Comparison of ENCODE assay signal across 3 cellular contexts in genomic region chr1:110872745-110873435, GRCh38.
TF ChIP-seq lines count a peak whose summit lies in the region.

Gene CD53, plus strand, starts transcription at chr1:110873148. Its CDS starts 18,261 bp downstream, at chr1:110891409.

TF ChIP-seq in liver, 16 proteins besides CTCF, POLR2A, EP300 and RAD21 (continued from another document):
- TF ChIP-seq REST (IDR thresholded peaks at IDR 0.05) (no peak), RXRA (IDR thresholded peaks at IDR 0.05) (no peak), GABPA (IDR thresholded peaks at IDR 0.05 in 1 of 2, conservative IDR thresholded peaks at IDR 0.05 in 1 of 2) (no peak), YY1 (IDR thresholded peaks at IDR 0.05) (no peak), TAF1 (conservative IDR thresholded peaks at IDR 0.05) (no peak), JUND (IDR thresholded peaks at IDR 0.05) (no peak), MAX (IDR thresholded peaks at IDR 0.05) (no peak), SP1 (IDR thresholded peaks at IDR 0.05) (no peak), ATF3 (IDR thresholded peaks at IDR 0.05) (no peak), ZBTB33 (IDR thresholded peaks at IDR 0.05) (no peak)

TF ChIP-seq in HepG2, 621 proteins besides CTCF, POLR2A, EP300 and RAD21 (continued from another document):
- TF ChIP-seq ZNF576 (CRISPR knock-in tag; IDR thresholded peaks at IDR 0.05) (no peak), IRX3 (CRISPR knock-in tag; IDR thresholded peaks at IDR 0.05; ENCODE audit: borderline replicate concordance, low read depth) (no peak), ZNF747 (CRISPR knock-in tag; IDR thresholded peaks at IDR 0.05; ENCODE audit: borderline replicate concordance) (no peak), HNRNPUL1 (IDR thresholded peaks at IDR 0.05; ENCODE audit: low read depth, low read length) (no peak), ZNF749 (CRISPR knock-in tag; IDR thresholded peaks at IDR 0.05; ENCODE audit: borderline replicate concordance) (no peak), GZF1 (CRISPR knock-in tag; IDR thresholded peaks at IDR 0.05) (no peak), ZBTB46 (CRISPR knock-in tag; IDR thresholded peaks at IDR 0.05; ENCODE audit: borderline replicate concordance) (no peak), ZFP1 (CRISPR knock-in tag; IDR thresholded peaks at IDR 0.05) (no peak), ELF1 (CRISPR knock-in tag; IDR thresholded peaks at IDR 0.05) (no peak), MTF2 (CRISPR knock-in tag; IDR thresholded peaks at IDR 0.05; ENCODE audit: borderline replicate concordance) (no peak), PHF5A (CRISPR knock-in tag; IDR thresholded peaks at IDR 0.05; ENCODE audit: low read depth, unreplicated experiment) (no peak), ZNF761 (CRISPR knock-in tag; conservative IDR thresholded peaks at IDR 0.05) (no peak)

TF ChIP-seq in WTC11, 78 proteins besides CTCF, POLR2A, EP300 and RAD21 (continued from another document):
- TF ChIP-seq ZNF317 (CRISPR knock-in tag; IDR thresholded peaks at IDR 0.05; ENCODE audit: borderline replicate concordance, low read depth) = no peak
- no peak for TF ChIP-seq SOX15 (CRISPR knock-in tag; IDR thresholded peaks at IDR 0.05)
- no peak for TF ChIP-seq ZNF219 (CRISPR knock-in tag; IDR thresholded peaks at IDR 0.05; ENCODE audit: borderline replicate concordance)
- TF ChIP-seq NFATC4 (CRISPR knock-in tag; IDR thresholded peaks at IDR 0.05) = no peak
- no peak for TF ChIP-seq GABPB1 (CRISPR knock-in tag; IDR thresholded peaks at IDR 0.05)
- no peak for TF ChIP-seq ZBTB43 (CRISPR knock-in tag; IDR thresholded peaks at IDR 0.05)
- TF ChIP-seq PREB (CRISPR knock-in tag; IDR thresholded peaks at IDR 0.05; ENCODE audit: borderline replicate concordance) = no peak
- TF ChIP-seq ZMAT4 (CRISPR knock-in tag; IDR thresholded peaks at IDR 0.05) = no peak
- TF ChIP-seq E2F4 (CRISPR knock-in tag; IDR thresholded peaks at IDR 0.05; ENCODE audit: borderline replicate concordance, low read depth) = no peak
- no peak for TF ChIP-seq ETV6 (CRISPR knock-in tag; IDR thresholded peaks at IDR 0.05)
- TF ChIP-seq SMAD3 (CRISPR knock-in tag; IDR thresholded peaks at IDR 0.05; ENCODE audit: borderline replicate concordance) = no peak
- TF ChIP-seq MLX (CRISPR knock-in tag; IDR thresholded peaks at IDR 0.05) = no peak
- no peak for TF ChIP-seq PRRX2 (CRISPR knock-in tag; IDR thresholded peaks at IDR 0.05)
- TF ChIP-seq AFF4 (CRISPR knock-in tag; IDR thresholded peaks at IDR 0.05; ENCODE audit: borderline replicate concordance) = no peak
- no peak for TF ChIP-seq KAT7 (CRISPR knock-in tag; IDR thresholded peaks at IDR 0.05; ENCODE audit: borderline replicate concordance)
